ENCODE assay signal across 15 cellular contexts in genomic region chr5:114053377-114053776, GRCh38.
DNase-seq lines count a peak whose midpoint lies in the region; ATAC-seq and TF ChIP-seq lines count a peak whose summit lies in the region.
"Had no signal": no experiment of that assay in that cellular context is flagged by ENCODE, and none has a peak within 500 bp of the region (broad histone marks: within the 10 kb centered on the region; RNA-seq: fewer than 3 reads in every experiment).

No MANE protein-coding gene starts in this region.

- H3K27ac ChIP-seq in GM23338 (ENCODE audit: low read depth) (no peak overlapping the region), esophagus muscularis mucosa (replicated peaks in 1 of 4) (peak overlapping the region in 3 of 4 donors; percentile 65 to 79 (median 70)), trophoblast cell (ENCODE audit: low read depth, low read length) (no peak overlapping the region)
- H3K27ac ChIP-seq: BLaER1 treated with 17β-estradiol and CSF1 and Interleukin-3, amounts not matched to agents 10 nM and 100 nM had no signal

- peak overlapping the region; percentile 45 for H4K91ac ChIP-seq in trophoblast cell (ENCODE audit: low read depth, low read length)

- H3K9me2 ChIP-seq in GM23338 (ENCODE audit: insufficient read depth) = no peaks in the 10 kb centered on the region

- TF ChIP-seq CTCF in GM23338 (conservative IDR thresholded peaks at IDR 0.05; ENCODE audit: low read depth in 2 of 2) (no peak), esophagus muscularis mucosa (IDR thresholded peaks at IDR 0.05) (no peak), nephron (IDR thresholded peaks at IDR 0.05; ENCODE audit: unreplicated experiment in 3 of 3) (no peak)

- intact Hi-C loops in esophagus muscularis mucosa (cut with DNase I) = loop anchor here (10.0 kb wide), 1 partner anchor 249 kb away; no protein-coding TSS in a partner anchor

- H3K4me3 Mint-ChIP-seq in GM23338 (no peak overlapping the region), nephron (peak overlapping the region in 2 of 3 experiments; percentile 72 to 83)
- H3K4me3 Mint-ChIP-seq: B cell; CD8-positive, alpha-beta T cell had no signal

- no peak overlapping the region for H3K14ac ChIP-seq in trophoblast cell (ENCODE audit: low read length)

- H3K27ac Mint-ChIP-seq in GM23338 (no peak overlapping the region), nephron (peak overlapping the region in 1 of 3 experiments; percentile 62)
- H3K27ac Mint-ChIP-seq: B cell; CD8-positive, alpha-beta T cell had no signal

- H3K9me3 Mint-ChIP-seq in GM23338 (no peaks in the 10 kb centered on the region), nephron (no peaks in the 10 kb centered on the region)
- H3K9me3 Mint-ChIP-seq: CD8-positive, alpha-beta T cell; H9 had no signal

- no peaks in the 10 kb centered on the region for H3K9me3 ChIP-seq in esophagus muscularis mucosa
- no peaks in the 10 kb centered on the region for H3K9me3 ChIP-seq in trophoblast cell (ENCODE audit: insufficient read depth, low read depth, low read length)

- H2BK12ac ChIP-seq in trophoblast cell (ENCODE audit: low read length) = no peak overlapping the region

- H3K4me2 ChIP-seq in GM23338 = 0 out of 2 replicates have a peak overlapping the region, but pooled peaks have one; percentile 99
- H3K4me2 ChIP-seq in trophoblast cell (ENCODE audit: low read length) = no peak overlapping the region
- H3K4me2 ChIP-seq: BLaER1 treated with 17β-estradiol and CSF1 and Interleukin-3, amounts not matched to agents 10 nM and 100 nM had no signal

- no peak overlapping the region for H3K4ac ChIP-seq in trophoblast cell (ENCODE audit: low read depth, low read length)

- no peak for DNase-seq in GM23338 (ENCODE audit: low spot score)
- DNase-seq in esophagus muscularis mucosa (ENCODE audit: extremely low spot score) = no peak
- DNase-seq in trophoblast cell = no peak
- DNase-seq in activated CD8-positive, alpha-beta memory T cell treated with anti-CD3 and anti-CD28 coated beads, Interleukin-2, amount 50 U/mL, for 4 hours = no peak
- no peak for DNase-seq in EL
- DNase-seq: Calu3; CD8-positive, alpha-beta T cell; DND-41; H9; IMR-90 had no signal

- H3K27me3 ChIP-seq in GM23338 (ENCODE audit: insufficient read depth) = peaks cover 46% of the 10 kb centered on the region
- peaks cover 0 to 14% (median 0%) of the 10 kb centered on the region in 4 donors for H3K27me3 ChIP-seq in esophagus muscularis mucosa
- peaks cover 9% of the 10 kb centered on the region for H3K27me3 ChIP-seq in trophoblast cell (ENCODE audit: insufficient read depth, low read length)

- H3K79me1 ChIP-seq in trophoblast cell (ENCODE audit: low read length) = no peaks in the 10 kb centered on the region

- H2BK5ac ChIP-seq in trophoblast cell (ENCODE audit: low read depth, low read length, poor library complexity) = no peak overlapping the region

- H4K12ac ChIP-seq in trophoblast cell (ENCODE audit: low read depth, low read length) = no peak overlapping the region

- H3F3A ChIP-seq in GM23338 (replicated peaks; ENCODE audit: low read depth) = no peaks in the 10 kb centered on the region

- peak overlapping the region; percentile 98; the same call in 1 of the 2 replicates for H2AFZ ChIP-seq in GM23338
- H2AFZ ChIP-seq in trophoblast cell (ENCODE audit: insufficient read depth, low read length, poor library complexity) = no peak overlapping the region

- no peak for TF ChIP-seq EP300 in esophagus muscularis mucosa (IDR thresholded peaks at IDR 0.05)

- WGBS in esophagus muscularis mucosa = 75% methylated on average over 4 of the region's 4 CpGs
- no CpG with 5 or more reads among the region's 4 CpGs for WGBS in trophoblast cell (ENCODE audit: extremely low coverage, insufficient coverage, insufficient read length)

- H3K18ac ChIP-seq in trophoblast cell (ENCODE audit: low read length) = no peak overlapping the region

- H3K4me1 ChIP-seq in GM23338 (ENCODE audit: insufficient read depth) = peaks cover 19% of the 10 kb centered on the region
- peaks cover 16 to 47% (median 36%) of the 10 kb centered on the region in 4 donors for H3K4me1 ChIP-seq in esophagus muscularis mucosa
- H3K4me1 ChIP-seq in trophoblast cell (ENCODE audit: control insufficient read depth in 1 of 2, insufficient read depth in 2 of 2, low read length in 2 of 2) = peaks cover 7 to 10% of the 10 kb centered on the region in 2 experiments

- TF ChIP-seq POLR2A in esophagus muscularis mucosa (IDR thresholded peaks at IDR 0.05; ENCODE audit: low read depth) = no peak

- no peak overlapping the region for H3K9ac ChIP-seq in trophoblast cell (ENCODE audit: low read length)
- H3K9ac ChIP-seq: BLaER1 treated with 17β-estradiol and CSF1 and Interleukin-3, amounts not matched to agents 10 nM and 100 nM had no signal

- no peaks in the 10 kb centered on the region for H3K36me3 Mint-ChIP-seq in GM23338 (ENCODE audit: low read depth)
- no peaks in the 10 kb centered on the region for H3K36me3 Mint-ChIP-seq in nephron (ENCODE audit: low read depth)
- H3K36me3 Mint-ChIP-seq: CD8-positive, alpha-beta T cell had no signal

- H3K27me3 Mint-ChIP-seq in GM23338 (ENCODE audit: insufficient read depth, low read depth, poor library complexity) (peaks cover 23% of the 10 kb centered on the region), nephron (ENCODE audit: low read depth) (peaks cover 26% of the 10 kb centered on the region)

- H4K8ac ChIP-seq in trophoblast cell (ENCODE audit: low read depth, low read length) = no peak overlapping the region

- no peak overlapping the region for H2BK120ac ChIP-seq in trophoblast cell (ENCODE audit: insufficient read depth, low read length, poor library complexity)

- ATAC-seq in GM23338 (no peak), GM18907 (IDR thresholded peaks at IDR 0.05; ENCODE audit: unreplicated experiment) (no peak), GM18909 (IDR thresholded peaks at IDR 0.05; ENCODE audit: poor library complexity, unreplicated experiment) (no peak)
- ATAC-seq: CD8-positive, alpha-beta T cell had no signal

- no peaks in the 10 kb centered on the region for H3K36me3 ChIP-seq in GM23338 (ENCODE audit: insufficient read depth)
- no peaks in the 10 kb centered on the region for H3K36me3 ChIP-seq in esophagus muscularis mucosa
- H3K36me3 ChIP-seq in trophoblast cell (ENCODE audit: control insufficient read depth in 1 of 2, insufficient read depth in 2 of 2, low read length in 2 of 2) = no peaks in the 10 kb centered on the region
- H3K36me3 ChIP-seq: BLaER1 treated with 17β-estradiol and CSF1 and Interleukin-3, amounts not matched to agents 10 nM and 100 nM had no signal

- no peaks in the 10 kb centered on the region for H3K79me2 ChIP-seq in GM23338 (replicated peaks; ENCODE audit: insufficient read depth)
- no peaks in the 10 kb centered on the region for H3K79me2 ChIP-seq in trophoblast cell (ENCODE audit: control insufficient read depth, insufficient read depth, low read length, poor library complexity)

- H2AK5ac ChIP-seq in trophoblast cell (ENCODE audit: low read length) = no peak overlapping the region

- no peak overlapping the region for H3K4me3 ChIP-seq in GM23338
- no peak overlapping the region for H3K4me3 ChIP-seq in esophagus muscularis mucosa
- H3K4me3 ChIP-seq in trophoblast cell (ENCODE audit: low read depth, low read length) = no peak overlapping the region
- H3K4me3 ChIP-seq: BLaER1 treated with 17β-estradiol and CSF1 and Interleukin-3, amounts not matched to agents 10 nM and 100 nM had no signal

- H3K4me1 Mint-ChIP-seq in GM23338 (peaks cover 23% of the 10 kb centered on the region), nephron (peaks cover 26% of the 10 kb centered on the region)
- H3K4me1 Mint-ChIP-seq: B cell had no signal

- H3K23ac ChIP-seq in trophoblast cell (ENCODE audit: low read length) = no peak overlapping the region

- no peaks in the 10 kb centered on the region for H4K20me1 ChIP-seq in GM23338 (replicated peaks; ENCODE audit: insufficient read depth)
- H4K20me1 ChIP-seq: BLaER1 treated with 17β-estradiol and CSF1 and Interleukin-3, amounts not matched to agents 10 nM and 100 nM had no signal

TF ChIP-seq in GM23338, 12 proteins besides CTCF, POLR2A, EP300 and RAD21 (continues in another document):
- TF ChIP-seq JUNB (IDR thresholded peaks at IDR 0.05; ENCODE audit: unreplicated experiment) = no peak
- TF ChIP-seq NANOG (IDR thresholded peaks at IDR 0.05; ENCODE audit: borderline replicate concordance) = no peak
- TF ChIP-seq POLR2AphosphoS5 (IDR thresholded peaks at IDR 0.05; ENCODE audit: low read depth) = no peak

Comparison
In these comparisons a context has a peak if more than half of its experiments do, and no peak if none do; other contexts are left out.
1. H3K27ac ChIP-seq: peak in esophagus muscularis mucosa (3 of 4); none in GM23338 (single experiment) and trophoblast cell (single experiment).